In genomic region chr2:35168351-35168750, GRCh38 we compare ENCODE assay signal across 25 cellular contexts.
DNase-seq lines count a peak whose midpoint lies in the region; ATAC-seq and TF ChIP-seq lines count a peak whose summit lies in the region.
"Had no signal": no experiment of that assay in that cellular context is flagged by ENCODE, and none has a peak within 500 bp of the region (broad histone marks: within the 10 kb centered on the region; RNA-seq: fewer than 3 reads in every experiment).

No MANE protein-coding gene starts in this region.

- H3K27me3 ChIP-seq in mammary epithelial cell (ENCODE audit: insufficient read depth, low read length) (no peaks in the 10 kb centered on the region), PC-3 (ENCODE audit: low read length) (no peaks in the 10 kb centered on the region)
- H3K27me3 ChIP-seq: left lung, neutrophil, right atrium auricular region, tibial artery had no signal

- intact Hi-C loops in MCF 10A (cut with micrococcal nuclease) (loop anchor here (2.0 to 10.0 kb wide), 3 partner anchors 242 to 1506 kb away; no protein-coding TSS in a partner anchor), mammary epithelial cell (cut with micrococcal nuclease) (loop anchor here (1.0 to 10.0 kb wide), 3 partner anchors 242 to 1494 kb away; no protein-coding TSS in a partner anchor), PC-3 (cut with micrococcal nuclease) (no loop called here)

- H2AFZ ChIP-seq in mammary epithelial cell (ENCODE audit: low read depth, low read length) (no peak overlapping the region), PC-3 (ENCODE audit: low read length) (no peak overlapping the region)
- H2AFZ ChIP-seq: GM23248 had no signal

- H4K20me1 ChIP-seq in mammary epithelial cell (ENCODE audit: insufficient read depth, low read length) (no peaks in the 10 kb centered on the region), PC-3 (ENCODE audit: low read length) (no peaks in the 10 kb centered on the region)

- H3K27ac ChIP-seq in mammary epithelial cell (ENCODE audit: insufficient read depth, low read depth, low read length): no peak overlapping the region
- no peak overlapping the region for H3K27ac ChIP-seq in PC-3 (ENCODE audit: low read length)
- H3K27ac ChIP-seq: GM23248, left lung, neutrophil, right atrium auricular region, tibial artery had no signal

- H3K4me3 Mint-ChIP-seq in MCF 10A (ENCODE audit: unreplicated experiment) (no peak overlapping the region), endothelial cell (ENCODE audit: unreplicated experiment) (no peak overlapping the region)
- H3K4me3 Mint-ChIP-seq: activated naive CD8-positive, alpha-beta T cell treated with anti-CD3 and anti-CD28 coated beads, Interleukin-2, amount 10 ng/mL, durations not matched to agents 7 days and 5 days; activated T-helper 1 cell treated with anti-CD3 and anti-CD28 coated beads, Interleukin-12 subunit alpha, Interleukin-12 subunit beta, Interleukin-2, Interleukin-4 antibody, amounts not matched to agents 30 ng/mL and 10 ng/mL and 1 ng/mL, durations not matched to agents 14 hours and 24 hours and 36 hours; brain; CD4-positive, CD25-positive, alpha-beta regulatory T cell had no signal

- H3F3A ChIP-seq in PC-3 (ENCODE audit: low read length, unreplicated experiment): no peaks in the 10 kb centered on the region

- no peak overlapping the region for H3K4me3 ChIP-seq in mammary epithelial cell (replicated peaks in 1 of 3; ENCODE audit: insufficient read depth in 1 of 3, low read depth in 2 of 3, low read length in 3 of 3)
- no peak overlapping the region for H3K4me3 ChIP-seq in PC-3 (ENCODE audit: low read length)
- H3K4me3 ChIP-seq: GM23248, left lung, mucosa of descending colon, right atrium auricular region, tibial artery had no signal

- TF ChIP-seq CTCF in MCF 10A (IDR thresholded peaks at IDR 0.05; ENCODE audit: unreplicated experiment) (peak; percentile 31), mammary epithelial cell (conservative IDR thresholded peaks at IDR 0.05 in 1 of 2, IDR thresholded peaks at IDR 0.05 in 1 of 2; ENCODE audit: extremely low read depth in 1 of 2, insufficient read depth in 1 of 2, low read depth in 1 of 2, low read length in 2 of 2) (peak in 1 of 2 donors; percentile 32), PC-3 (conservative IDR thresholded peaks at IDR 0.05; ENCODE audit: low read depth, low read length) (no peak; the same call in 1 of the 2 replicates), endothelial cell (IDR thresholded peaks at IDR 0.05; ENCODE audit: unreplicated experiment) (peak; percentile 12)

- BruUV-seq in MCF 10A (replicated peaks; lab: Mats Ljungman, UMichigan) (no TSS peak), mammary epithelial cell (replicated peaks; lab: Mats Ljungman, UMichigan) (no TSS peak), PC-3 (replicated peaks; lab: Mats Ljungman, UMichigan) (no TSS peak)

- H3K9me2 ChIP-seq in PC-3 (replicated peaks; ENCODE audit: low read length): no peaks in the 10 kb centered on the region

- no peaks in the 10 kb centered on the region for H3K4me1 ChIP-seq in mammary epithelial cell (ENCODE audit: insufficient read depth, low read length)
- no peaks in the 10 kb centered on the region for H3K4me1 ChIP-seq in PC-3 (ENCODE audit: insufficient read depth, low read length)
- H3K4me1 ChIP-seq: left lung, right atrium auricular region, tibial artery had no signal

- H3K9me3 Mint-ChIP-seq in MCF 10A (ENCODE audit: unreplicated experiment): no peaks in the 10 kb centered on the region
- no peaks in the 10 kb centered on the region for H3K9me3 Mint-ChIP-seq in endothelial cell (ENCODE audit: unreplicated experiment)
- H3K9me3 Mint-ChIP-seq: activated naive CD8-positive, alpha-beta T cell treated with anti-CD3 and anti-CD28 coated beads, Interleukin-2, amount 10 ng/mL, durations not matched to agents 7 days and 5 days; activated T-helper 1 cell treated with anti-CD3 and anti-CD28 coated beads, Interleukin-12 subunit alpha, Interleukin-12 subunit beta, Interleukin-2, Interleukin-4 antibody, amounts not matched to agents 30 ng/mL and 10 ng/mL and 1 ng/mL, durations not matched to agents 14 hours and 24 hours and 36 hours; brain had no signal

- H3K27me3 Mint-ChIP-seq in MCF 10A (ENCODE audit: insufficient read depth, unreplicated experiment) (peaks cover 69% of the 10 kb centered on the region), endothelial cell (ENCODE audit: unreplicated experiment) (no peaks in the 10 kb centered on the region)
- H3K27me3 Mint-ChIP-seq: activated naive CD8-positive, alpha-beta T cell treated with anti-CD3 and anti-CD28 coated beads, Interleukin-2, amount 10 ng/mL, durations not matched to agents 7 days and 5 days; CD4-positive, CD25-positive, alpha-beta regulatory T cell had no signal

- no peaks in the 10 kb centered on the region for H3K4me1 Mint-ChIP-seq in MCF 10A (ENCODE audit: insufficient read depth, unreplicated experiment)
- no peaks in the 10 kb centered on the region for H3K4me1 Mint-ChIP-seq in endothelial cell (ENCODE audit: unreplicated experiment)
- H3K4me1 Mint-ChIP-seq: activated naive CD8-positive, alpha-beta T cell treated with anti-CD3 and anti-CD28 coated beads, Interleukin-2, amount 10 ng/mL, durations not matched to agents 7 days and 5 days; brain; CD4-positive, CD25-positive, alpha-beta regulatory T cell had no signal

- H3K36me3 ChIP-seq in mammary epithelial cell (ENCODE audit: insufficient read depth, low read length) (no peaks in the 10 kb centered on the region), PC-3 (ENCODE audit: low read depth, low read length) (no peaks in the 10 kb centered on the region)
- H3K36me3 ChIP-seq: left lung, neutrophil, right atrium auricular region, tibial artery had no signal

- dilution Hi-C loops in mammary epithelial cell (cut with HindIII; ENCODE audit: low sequenced_read_pairs): no loop called here

- DNase-seq in MCF 10A (ENCODE audit: unreplicated experiment): peak; percentile 9
- no peak for DNase-seq in mammary epithelial cell
- DNase-seq in PC-3: peak; percentile 8
- DNase-seq in endothelial cell (ENCODE audit: low spot score): no peak
- no peak for DNase-seq in left lobe of liver (ENCODE audit: low spot score)
- no peak for DNase-seq in stimulated activated CD4-positive, alpha-beta T cell treated with anti-CD3 and anti-CD28 coated beads, Interleukin-15, amount 100 ng/mL, for 24 hours
- DNase-seq: activated CD8-positive, alpha-beta memory T cell treated with anti-CD3 and anti-CD28 coated beads for 24 hours; activated naive CD8-positive, alpha-beta T cell treated with anti-CD3 and anti-CD28 coated beads, Interleukin-2, amount 10 ng/mL, durations not matched to agents 7 days and 5 days; CD4-positive, CD25-positive, alpha-beta regulatory T cell; cortex of kidney; foreskin melanocyte; GM23248; left lung; mucosa of descending colon; NCI-H1417 treated with DMSO at 0.1 percent for 48 hours; SHP77 treated with DMSO at 0.1 percent for 48 hours; stimulated activated naive CD4-positive, alpha-beta T cell; tibial artery had no signal

- H3K9ac ChIP-seq in mammary epithelial cell (ENCODE audit: insufficient read depth, low read length) (no peak overlapping the region), PC-3 (ENCODE audit: low read length) (no peak overlapping the region)
- H3K9ac ChIP-seq: GM23248 had no signal

- H3K36me3 Mint-ChIP-seq in MCF 10A (ENCODE audit: insufficient read depth, unreplicated experiment) (no peaks in the 10 kb centered on the region), endothelial cell (ENCODE audit: low read depth, unreplicated experiment) (no peaks in the 10 kb centered on the region)
- H3K36me3 Mint-ChIP-seq: activated naive CD8-positive, alpha-beta T cell treated with anti-CD3 and anti-CD28 coated beads, Interleukin-2, amount 10 ng/mL, durations not matched to agents 7 days and 5 days; brain; CD4-positive, CD25-positive, alpha-beta regulatory T cell had no signal

- CTCF ChIA-PET in MCF 10A (lab: Yijun Ruan, JAX): interaction anchor here (1.2 kb wide), 1 partner anchor 242 kb away, joined by 6 read pairs; no protein-coding TSS in a partner anchor
- CTCF ChIA-PET in mammary epithelial cell (lab: Charles Lee; ENCODE audit: low non-redundant PET): no interaction called here
- CTCF ChIA-PET in PC-3 (lab: Charles Lee): no interaction called here

- no peaks in the 10 kb centered on the region for H3K79me2 ChIP-seq in mammary epithelial cell (ENCODE audit: insufficient read depth, low read length)
- H3K79me2 ChIP-seq in PC-3 (ENCODE audit: low read length): no peaks in the 10 kb centered on the region

- in situ Hi-C loops in mammary epithelial cell (cut with MboI; ENCODE audit: low sequenced_read_pairs in 2 of 2): no loop called here

- H3K9me3 ChIP-seq in mammary epithelial cell (replicated peaks; ENCODE audit: insufficient read depth, low read length) (no peaks in the 10 kb centered on the region), PC-3 (ENCODE audit: low read length) (0 out of 2 replicates have a peak, but pooled peaks cover 6% of the 10 kb centered on the region)
- H3K9me3 ChIP-seq: left lung, mucosa of descending colon, neutrophil, right atrium auricular region, tibial artery had no signal

- no peak overlapping the region for H3K27ac Mint-ChIP-seq in MCF 10A (ENCODE audit: low read depth, unreplicated experiment)
- H3K27ac Mint-ChIP-seq in endothelial cell (ENCODE audit: unreplicated experiment): no peak overlapping the region
- H3K27ac Mint-ChIP-seq: activated naive CD8-positive, alpha-beta T cell treated with anti-CD3 and anti-CD28 coated beads, Interleukin-2, amount 10 ng/mL, durations not matched to agents 7 days and 5 days; activated T-helper 1 cell treated with anti-CD3 and anti-CD28 coated beads, Interleukin-12 subunit alpha, Interleukin-12 subunit beta, Interleukin-2, Interleukin-4 antibody, amounts not matched to agents 30 ng/mL and 10 ng/mL and 1 ng/mL, durations not matched to agents 14 hours and 24 hours and 36 hours; brain; CD4-positive, CD25-positive, alpha-beta regulatory T cell had no signal

- ATAC-seq in PC-3 (no peak), left lobe of liver (no peak), GM18520 (IDR thresholded peaks at IDR 0.05; ENCODE audit: unreplicated experiment) (no peak), GM18519 (IDR thresholded peaks at IDR 0.05; ENCODE audit: low FRiP score, unreplicated experiment) (no peak)
- ATAC-seq: activated CD4-positive, CD25-positive, alpha-beta regulatory T cell treated with anti-CD3 and anti-CD28 coated beads, Interleukin-2, amount 50 U/mL, for 24 hours; left lung; mucosa of descending colon had no signal

- POLR2A ChIA-PET in MCF 10A (lab: Yijun Ruan, JAX) (no interaction called here), PC-3 (lab: Charles Lee; ENCODE audit: unreplicated experiment) (no interaction called here)

- H3K4me2 ChIP-seq in mammary epithelial cell (ENCODE audit: insufficient read depth, low read depth, low read length) (no peak overlapping the region), PC-3 (ENCODE audit: low read length) (no peak overlapping the region)

Comparison
In these comparisons a context has a peak if more than half of its experiments do, and no peak if none do; other contexts are left out.
1. DNase-seq: peak in MCF 10A (single experiment) and PC-3 (single experiment); none in mammary epithelial cell (single experiment), endothelial cell (single experiment), left lobe of liver (single experiment) and stimulated activated CD4-positive, alpha-beta T cell treated with anti-CD3 and anti-CD28 coated beads, Interleukin-15, amount 100 ng/mL, for 24 hours (single experiment).